In genomic region chr19:8481191-8481590, GRCh38 we compare ENCODE assay signal across 14 cellular contexts. TPM values are rescaled to one million over a fixed set of nuclear protein-coding genes. Genes with fewer than 3 reads are reported as not detected.
DNase-seq lines count a peak whose midpoint lies in the region; ATAC-seq lines count a peak whose summit lies in the region.
"Had no signal": no experiment of that assay in that cellular context is flagged by ENCODE, and none has a peak within 500 bp of the region (broad histone marks: within the 10 kb centered on the region; RNA-seq: fewer than 3 reads in every experiment).

No MANE protein-coding gene starts in this region.

- peak overlapping the region; percentile 87 for H3K27ac Mint-ChIP-seq in activated T-cell treated with anti-CD3 and anti-CD28 coated beads, Interleukin-2, amount 50 U/mL, for 24 hours
- peak overlapping the region; percentile 39 to 85 for H3K27ac Mint-ChIP-seq in activated naive CD4-positive, alpha-beta T cell treated with anti-CD3 and anti-CD28 coated beads, Interleukin-2, amount 50 U/mL, for 72 hours
- H3K27ac Mint-ChIP-seq in stimulated activated naive CD8-positive, alpha-beta T cell treated with anti-CD3 and anti-CD28 coated beads, Interleukin-15, amount 100 ng/mL, for 72 hours = peak overlapping the region; percentile 68 to 92

- intact Hi-C loops in left ventricle myocardium superior (cut with micrococcal nuclease) = no loop called here

- no peak overlapping the region for H3K4me3 Mint-ChIP-seq in activated T-cell treated with anti-CD3 and anti-CD28 coated beads, Interleukin-2, amount 50 U/mL, for 24 hours
- H3K4me3 Mint-ChIP-seq in stimulated activated naive CD8-positive, alpha-beta T cell treated with anti-CD3 and anti-CD28 coated beads, Interleukin-15, amount 100 ng/mL, for 72 hours = peak overlapping the region; percentile 37 to 54

- H3K27me3 Mint-ChIP-seq in activated T-cell treated with anti-CD3 and anti-CD28 coated beads, Interleukin-2, amount 50 U/mL, for 24 hours = no peaks in the 10 kb centered on the region
- H3K27me3 Mint-ChIP-seq in stimulated activated naive CD8-positive, alpha-beta T cell treated with anti-CD3 and anti-CD28 coated beads, Interleukin-15, amount 100 ng/mL, for 72 hours = no peaks in the 10 kb centered on the region
- H3K27me3 Mint-ChIP-seq: naive B cell had no signal

- peaks cover 92% of the 10 kb centered on the region for H3K36me3 Mint-ChIP-seq in activated T-cell treated with anti-CD3 and anti-CD28 coated beads, Interleukin-2, amount 50 U/mL, for 24 hours (ENCODE audit: low read depth)
- peaks cover 6 to 39% of the 10 kb centered on the region in 2 donors for H3K36me3 Mint-ChIP-seq in activated naive CD4-positive, alpha-beta T cell treated with anti-CD3 and anti-CD28 coated beads, Interleukin-2, amount 50 U/mL, for 72 hours

- ATAC-seq in activated naive CD4-positive, alpha-beta T cell treated with anti-CD3 and anti-CD28 coated beads, Interleukin-2, amount 50 U/mL, for 72 hours = peak; percentile 8 to 31
- ATAC-seq in left ventricle myocardium superior (peak; percentile 44), GM21367 (IDR thresholded peaks at IDR 0.05; ENCODE audit: unreplicated experiment) (no peak), HG02884 (IDR thresholded peaks at IDR 0.05; ENCODE audit: unreplicated experiment) (no peak), HG02623 (IDR thresholded peaks at IDR 0.05; ENCODE audit: unreplicated experiment) (no peak)
- ATAC-seq in stimulated activated naive CD8-positive, alpha-beta T cell treated with anti-CD3 and anti-CD28 coated beads, Interleukin-15, amount 100 ng/mL, for 72 hours = peak; percentile 36

- no peaks in the 10 kb centered on the region for H3K9me3 Mint-ChIP-seq in activated T-cell treated with anti-CD3 and anti-CD28 coated beads, Interleukin-2, amount 50 U/mL, for 24 hours
- H3K9me3 Mint-ChIP-seq in activated naive CD4-positive, alpha-beta T cell treated with anti-CD3 and anti-CD28 coated beads, Interleukin-2, amount 50 U/mL, for 72 hours = no peaks in the 10 kb centered on the region
- H3K9me3 Mint-ChIP-seq in stimulated activated naive CD8-positive, alpha-beta T cell treated with anti-CD3 and anti-CD28 coated beads, Interleukin-15, amount 100 ng/mL, for 72 hours = no peaks in the 10 kb centered on the region
- H3K9me3 Mint-ChIP-seq: naive B cell had no signal

- no peak for DNase-seq in activated T-cell treated with anti-CD3 and anti-CD28 coated beads, Interleukin-2, amount 50 U/mL, for 24 hours
- DNase-seq in activated T-cell treated with anti-CD3 and anti-CD28 coated beads for 4 hours (no peak), left ventricle myocardium superior (no peak)
- DNase-seq in activated naive CD4-positive, alpha-beta T cell treated with anti-CD3 and anti-CD28 coated beads, Interleukin-2, amount 50 U/mL, for 72 hours (ENCODE audit: low spot score in 2 of 2) = no peak
- no peak for DNase-seq in stimulated activated naive CD8-positive, alpha-beta T cell treated with anti-CD3 and anti-CD28 coated beads, Interleukin-15, amount 100 ng/mL, for 72 hours
- DNase-seq: activated effector memory CD4-positive, alpha-beta T cell treated with Interleukin-2 at 50 U/mL for 16 hours; HCEC 1CT; naive B cell; NCI-H1436 treated with DMSO at 0.1 percent for 48 hours; SJCRH30 had no signal

- H3K4me1 Mint-ChIP-seq in activated T-cell treated with anti-CD3 and anti-CD28 coated beads, Interleukin-2, amount 50 U/mL, for 24 hours (ENCODE audit: low read depth) = peaks cover 72% of the 10 kb centered on the region
- H3K4me1 Mint-ChIP-seq in stimulated activated naive CD8-positive, alpha-beta T cell treated with anti-CD3 and anti-CD28 coated beads, Interleukin-15, amount 100 ng/mL, for 72 hours = peaks cover 81% of the 10 kb centered on the region

RNA-seq across cellular contexts. Expression of gene PRAM1, which starts 21.2 kb away (rescaled TPM):
- 1 to 10 TPM; 1.4 to 2.9 TPM for total RNA-seq in activated naive CD4-positive, alpha-beta T cell treated with anti-CD3 and anti-CD28 coated beads, Interleukin-2, amount 50 U/mL, for 72 hours
- total RNA-seq in left ventricle myocardium superior = 0.59 TPM
- total RNA-seq: SJCRH30, smooth muscle cell had no signal

RNA-seq across cellular contexts. Expression of gene ZNF414, which starts 32.8 kb away (rescaled TPM):
- total RNA-seq in activated naive CD4-positive, alpha-beta T cell treated with anti-CD3 and anti-CD28 coated beads, Interleukin-2, amount 50 U/mL, for 72 hours = 10 to 100 TPM; 24.6 to 28.0 TPM
- 12.9 TPM for total RNA-seq in left ventricle myocardium superior

RNA-seq across cellular contexts. Expression of gene HNRNPM, which starts 36.4 kb away (rescaled TPM):
- total RNA-seq in activated naive CD4-positive, alpha-beta T cell treated with anti-CD3 and anti-CD28 coated beads, Interleukin-2, amount 50 U/mL, for 72 hours = 100 to 1,000 TPM; 105 to 243 TPM
- 129 TPM for total RNA-seq in left ventricle myocardium superior

Comparison
In these comparisons a context has a peak if more than half of its experiments do, and no peak if none do; other contexts are left out.
1. ATAC-seq: peak in activated naive CD4-positive, alpha-beta T cell treated with anti-CD3 and anti-CD28 coated beads, Interleukin-2, amount 50 U/mL, for 72 hours (2 of 2), left ventricle myocardium superior (single experiment) and stimulated activated naive CD8-positive, alpha-beta T cell treated with anti-CD3 and anti-CD28 coated beads, Interleukin-15, amount 100 ng/mL, for 72 hours (single experiment); none in GM21367 (single experiment), HG02884 (single experiment) and HG02623 (single experiment).
2. Peak in every context shown above with its lines, with median percentiles within 50 percentile points of each other: H3K27ac Mint-ChIP-seq.